ENCODE assay signal across 32 cellular contexts in the genomic region with DNA sequence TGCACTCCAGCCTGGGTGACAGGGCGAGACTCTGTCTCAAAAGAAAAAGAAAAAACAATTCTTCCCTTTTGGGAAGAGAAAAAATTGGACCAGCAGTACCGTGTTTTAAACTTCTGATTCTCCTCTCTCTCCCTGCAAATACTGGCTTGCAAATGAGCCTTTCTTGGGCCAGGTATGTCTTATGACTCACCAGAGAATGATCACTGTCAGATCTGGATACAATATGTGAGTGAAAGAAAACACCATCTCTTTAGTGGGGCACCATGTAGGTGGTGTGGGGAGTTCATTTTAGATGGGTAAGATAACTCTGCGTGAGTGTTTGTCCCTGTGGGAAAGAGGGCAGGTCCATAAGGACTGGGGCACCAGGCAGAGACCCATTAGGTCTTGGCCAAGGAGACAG. TPM values are rescaled to one million over a fixed set of nuclear protein-coding genes. Genes with fewer than 3 reads are reported as not detected.
"Had no signal": no experiment of that assay in that cellular context is flagged by ENCODE, and none has a peak within 500 bp of the region (broad histone marks: within the 10 kb centered on the region; RNA-seq: fewer than 3 reads in every experiment).

No MANE protein-coding gene starts in this region.

- ATAC-seq: naive thymus-derived CD4-positive, alpha-beta T cell; pancreas; sciatic nerve; stimulated activated memory B cell treated with anti-CD40 and anti-IgM and Interleukin-4, amounts not matched to agents 10 μg/mL and 1 μg/mL and 100 μg/mL, for 72 hours had no signal

- H3K36me3 Mint-ChIP-seq: immature natural killer cell; memory B cell; naive thymus-derived CD4-positive, alpha-beta T cell; stimulated activated memory B cell treated with anti-CD40 and anti-IgM and Interleukin-4, amounts not matched to agents 10 μg/mL and 1 μg/mL and 100 μg/mL, for 72 hours had no signal

- H3K4me3 Mint-ChIP-seq: activated CD4-positive, alpha-beta memory T cell treated with anti-CD3 and anti-CD28 coated beads, Interleukin-2, amount 10 ng/mL, durations not matched to agents 7 days and 5 days; activated CD4-positive, alpha-beta T cell treated with anti-CD3 and anti-CD28 coated beads, Interleukin-2, amount 10 ng/mL, durations not matched to agents 7 days and 5 days; activated naive CD4-positive, alpha-beta T cell treated with anti-CD3 and anti-CD28 coated beads for 36 hours; immature natural killer cell; memory B cell; naive thymus-derived CD4-positive, alpha-beta T cell; neural crest cell; stimulated activated memory B cell treated with anti-CD40 and anti-IgM and Interleukin-4, amounts not matched to agents 10 μg/mL and 1 μg/mL and 100 μg/mL, for 72 hours had no signal

- H3K27ac ChIP-seq: pancreas, prostate gland, skin epidermis, suprapubic skin, tibial artery had no signal

- DNase-seq: activated CD4-positive, alpha-beta memory T cell treated with anti-CD3 and anti-CD28 coated beads, Interleukin-2, amount 10 ng/mL, durations not matched to agents 7 days and 5 days; activated CD4-positive, alpha-beta T cell treated with anti-CD3 and anti-CD28 coated beads, Interleukin-2, amount 10 ng/mL, durations not matched to agents 7 days and 5 days; activated CD8-positive, alpha-beta memory T cell treated with anti-CD3 and anti-CD28 coated beads, Interleukin-2, amount 50 U/mL, for 48 hours; activated effector memory CD4-positive, alpha-beta T cell treated with anti-CD3 and anti-CD28 coated beads, Interleukin-2, amount 50 U/mL, for 16 hours; activated naive CD4-positive, alpha-beta T cell treated with anti-CD3 and anti-CD28 coated beads for 36 hours; dermis blood vessel endothelial cell; effector memory CD4-positive, alpha-beta T cell; erythroblast; head of caudate nucleus; hippocampal formation; immature natural killer cell; midbrain; naive thymus-derived CD4-positive, alpha-beta T cell; nucleus accumbens; pancreas; retina; stimulated activated CD4-positive, alpha-beta T cell treated with anti-CD3 and anti-CD28 coated beads, Interleukin-12 subunit alpha, Interleukin-12 subunit beta, amount 100 ng/mL, for 4 hours; stimulated activated CD4-positive, alpha-beta T cell treated with anti-CD3 and anti-CD28 coated beads, Interleukin-4, amount 100 ng/mL, for 1 hour; tibial artery had no signal

- H3K4me3 ChIP-seq: pancreas, prostate gland, skin epidermis, suprapubic skin, tibial artery had no signal

- H3K27me3 ChIP-seq: pancreas had no signal

- H3K27ac Mint-ChIP-seq: activated CD4-positive, alpha-beta memory T cell treated with anti-CD3 and anti-CD28 coated beads, Interleukin-2, amount 10 ng/mL, durations not matched to agents 7 days and 5 days; activated CD4-positive, alpha-beta T cell treated with anti-CD3 and anti-CD28 coated beads, Interleukin-2, amount 10 ng/mL, durations not matched to agents 7 days and 5 days; activated naive CD4-positive, alpha-beta T cell treated with anti-CD3 and anti-CD28 coated beads for 36 hours; immature natural killer cell; memory B cell; naive thymus-derived CD4-positive, alpha-beta T cell; stimulated activated memory B cell treated with anti-CD40 and anti-IgM and Interleukin-4, amounts not matched to agents 10 μg/mL and 1 μg/mL and 100 μg/mL, for 72 hours had no signal

- H3K9me3 Mint-ChIP-seq: activated CD4-positive, alpha-beta memory T cell treated with anti-CD3 and anti-CD28 coated beads, Interleukin-2, amount 10 ng/mL, durations not matched to agents 7 days and 5 days; activated CD4-positive, alpha-beta T cell treated with anti-CD3 and anti-CD28 coated beads, Interleukin-2, amount 10 ng/mL, durations not matched to agents 7 days and 5 days; activated naive CD4-positive, alpha-beta T cell treated with anti-CD3 and anti-CD28 coated beads for 36 hours; immature natural killer cell; memory B cell; naive thymus-derived CD4-positive, alpha-beta T cell; neural crest cell; stimulated activated memory B cell treated with anti-CD40 and anti-IgM and Interleukin-4, amounts not matched to agents 10 μg/mL and 1 μg/mL and 100 μg/mL, for 72 hours had no signal

- H3K4me1 Mint-ChIP-seq: activated CD4-positive, alpha-beta memory T cell treated with anti-CD3 and anti-CD28 coated beads, Interleukin-2, amount 10 ng/mL, durations not matched to agents 7 days and 5 days; immature natural killer cell; memory B cell; stimulated activated memory B cell treated with anti-CD40 and anti-IgM and Interleukin-4, amounts not matched to agents 10 μg/mL and 1 μg/mL and 100 μg/mL, for 72 hours had no signal

RNA-seq across cellular contexts. Expression of a gene that starts 2.4 kb away (rescaled TPM):
- total RNA-seq: activated CD4-positive, alpha-beta memory T cell treated with anti-CD3 and anti-CD28 coated beads, Interleukin-2, amount 10 ng/mL, durations not matched to agents 7 days and 5 days; activated CD4-positive, alpha-beta T cell treated with anti-CD3 and anti-CD28 coated beads, Interleukin-2, amount 10 ng/mL, durations not matched to agents 7 days and 5 days; activated naive CD4-positive, alpha-beta T cell treated with anti-CD3 and anti-CD28 coated beads for 36 hours; dermis blood vessel endothelial cell; fibroblast of lung; fibroblast of villous mesenchyme; kidney epithelial cell; naive thymus-derived CD4-positive, alpha-beta T cell; neural crest cell; pancreas; prostate gland; sciatic nerve; T-helper 1 cell treated with Interleukin-12 subunit alpha and Interleukin-12 subunit beta and Interleukin-4 antibody, amounts not matched to agents 30 ng/mL and 1 ng/mL, for 36 hours; ureter had no signal

RNA-seq across cellular contexts. Expression of a gene that starts 25.5 kb away (rescaled TPM):
- total RNA-seq: activated CD4-positive, alpha-beta memory T cell treated with anti-CD3 and anti-CD28 coated beads, Interleukin-2, amount 10 ng/mL, durations not matched to agents 7 days and 5 days; activated CD4-positive, alpha-beta T cell treated with anti-CD3 and anti-CD28 coated beads, Interleukin-2, amount 10 ng/mL, durations not matched to agents 7 days and 5 days; activated naive CD4-positive, alpha-beta T cell treated with anti-CD3 and anti-CD28 coated beads for 36 hours; dermis blood vessel endothelial cell; fibroblast of lung; fibroblast of villous mesenchyme; kidney epithelial cell; naive thymus-derived CD4-positive, alpha-beta T cell; neural crest cell; sciatic nerve; T-helper 1 cell treated with Interleukin-12 subunit alpha and Interleukin-12 subunit beta and Interleukin-4 antibody, amounts not matched to agents 30 ng/mL and 1 ng/mL, for 36 hours; ureter had no signal

RNA-seq across cellular contexts. Expression of a gene that starts 31.3 kb away (rescaled TPM):
- total RNA-seq: activated CD4-positive, alpha-beta memory T cell treated with anti-CD3 and anti-CD28 coated beads, Interleukin-2, amount 10 ng/mL, durations not matched to agents 7 days and 5 days; activated CD4-positive, alpha-beta T cell treated with anti-CD3 and anti-CD28 coated beads, Interleukin-2, amount 10 ng/mL, durations not matched to agents 7 days and 5 days; activated naive CD4-positive, alpha-beta T cell treated with anti-CD3 and anti-CD28 coated beads for 36 hours; dermis blood vessel endothelial cell; fibroblast of lung; fibroblast of villous mesenchyme; kidney epithelial cell; lower leg skin; naive thymus-derived CD4-positive, alpha-beta T cell; neural crest cell; pancreas; prostate gland; sciatic nerve; suprapubic skin; T-helper 1 cell treated with Interleukin-12 subunit alpha and Interleukin-12 subunit beta and Interleukin-4 antibody, amounts not matched to agents 30 ng/mL and 1 ng/mL, for 36 hours; ureter had no signal

RNA-seq across cellular contexts. Expression of a gene that starts 59.1 kb away (rescaled TPM):
- total RNA-seq: activated CD4-positive, alpha-beta memory T cell treated with anti-CD3 and anti-CD28 coated beads, Interleukin-2, amount 10 ng/mL, durations not matched to agents 7 days and 5 days; activated CD4-positive, alpha-beta T cell treated with anti-CD3 and anti-CD28 coated beads, Interleukin-2, amount 10 ng/mL, durations not matched to agents 7 days and 5 days; activated naive CD4-positive, alpha-beta T cell treated with anti-CD3 and anti-CD28 coated beads for 36 hours; dermis blood vessel endothelial cell; fibroblast of lung; fibroblast of villous mesenchyme; kidney epithelial cell; naive thymus-derived CD4-positive, alpha-beta T cell; neural crest cell; sciatic nerve; T-helper 1 cell treated with Interleukin-12 subunit alpha and Interleukin-12 subunit beta and Interleukin-4 antibody, amounts not matched to agents 30 ng/mL and 1 ng/mL, for 36 hours had no signal
